ENCODE assay signal across 19 cellular contexts in genomic region chr11:68158580-68158979, GRCh38. TPM values are rescaled to one million over a fixed set of nuclear protein-coding genes. Genes with fewer than 3 reads are reported as not detected.
DNase-seq lines count a peak whose midpoint lies in the region; ATAC-seq and TF ChIP-seq lines count a peak whose summit lies in the region.
"Had no signal": no experiment of that assay in that cellular context is flagged by ENCODE, and none has a peak within 500 bp of the region (broad histone marks: within the 10 kb centered on the region; RNA-seq: fewer than 3 reads in every experiment).

No MANE protein-coding gene starts in this region.

- H2AK5ac ChIP-seq in H9 (ENCODE audit: insufficient read length, low read length), result no peak overlapping the region

- H3K4me1 Mint-ChIP-seq in H9, result peaks cover 9 to 10% of the 10 kb centered on the region in 2 experiments; a peak in 3 of 4 replicates
- H3K4me1 Mint-ChIP-seq in WTC11, result peaks cover 4% of the 10 kb centered on the region; the same call in 1 of the 2 replicates
- H3K4me1 Mint-ChIP-seq in nephron progenitor cell, result peaks cover 6% of the 10 kb centered on the region
- peaks cover 4% of the 10 kb centered on the region for H3K4me1 Mint-ChIP-seq in osteocyte (ENCODE audit: unreplicated experiment)
- H3K4me1 Mint-ChIP-seq: B cell had no signal

- no peaks in the 10 kb centered on the region for H4K20me1 ChIP-seq in H9 (ENCODE audit: control insufficient read depth, insufficient read depth, insufficient read length)

- H3T11ph ChIP-seq in H9 (ENCODE audit: low read length), result no peak overlapping the region

- ATAC-seq in WTC11 (no peak), esophagus mucosa (no peak)
- ATAC-seq: CD8-positive, alpha-beta T cell; GM12878 had no signal

- H3K23ac ChIP-seq in H9 (ENCODE audit: insufficient read length, low read depth, low read length), result no peak overlapping the region

- H4K8ac ChIP-seq in H9 (replicated peaks; ENCODE audit: insufficient read length, low read depth, low read length), result no peak overlapping the region

- no peak overlapping the region for H3K56ac ChIP-seq in H9 (ENCODE audit: insufficient read length, low read depth, low read length)

- peak overlapping the region in 2 of 3 experiments; percentile 21 to 75; a peak in 3 of 7 replicates for H3K27ac Mint-ChIP-seq in H9
- H3K27ac Mint-ChIP-seq in WTC11, result peak overlapping the region; percentile 30; the same call in 1 of the 2 replicates
- peak overlapping the region; percentile 71 for H3K27ac Mint-ChIP-seq in nephron progenitor cell
- H3K27ac Mint-ChIP-seq in osteocyte (ENCODE audit: unreplicated experiment), result no peak overlapping the region
- H3K27ac Mint-ChIP-seq: B cell; CD8-positive, alpha-beta T cell had no signal

- POLR2A ChIA-PET in WTC11 (lab: Charles Lee), result no interaction called here

- DNase-seq in H9 (no peak), WTC11 (ENCODE audit: low spot score) (no peak), nephron progenitor cell (no peak), osteocyte (ENCODE audit: extremely low spot score, unreplicated experiment) (peak; percentile 23), OCI-M2 (lab: John Stamatoyannopoulos, UW; ENCODE audit: unreplicated experiment) (no peak)
- no peak for DNase-seq in activated T-cell treated with anti-CD3 and anti-CD28 coated beads, Interleukin-2, amount 50 U/mL, for 48 hours
- DNase-seq in activated CD8-positive, alpha-beta memory T cell treated with anti-CD3 and anti-CD28 coated beads, Interleukin-2, amount 50 U/mL, for 48 hours, result no peak
- DNase-seq: CD8-positive, alpha-beta T cell; COR-L47; DMS 273 treated with DMSO at 0.1 percent for 48 hours; DMS53; DND-41; EL; HCEC 1CT; IMR-90 had no signal

- no peak overlapping the region for H2BK20ac ChIP-seq in H9 (ENCODE audit: low read depth, low read length, poor library complexity, severe bottlenecking)

- no peaks in the 10 kb centered on the region for H3K9me3 ChIP-seq in H9 (ENCODE audit: control insufficient read depth, low read depth, low read length)
- H3K9me3 ChIP-seq: BLaER1 treated with 17β-estradiol and CSF1 and Interleukin-3, amounts not matched to agents 10 nM and 100 nM had no signal

- H2AFZ ChIP-seq in H9 (ENCODE audit: low read length), result no peak overlapping the region

- no peak overlapping the region for H3K4me2 ChIP-seq in H9 (ENCODE audit: insufficient read depth, insufficient read length, low read length)
- H3K4me2 ChIP-seq: BLaER1 treated with 17β-estradiol and CSF1 and Interleukin-3, amounts not matched to agents 10 nM and 100 nM had no signal

- CTCF ChIA-PET in WTC11 (lab: Charles Lee), result interaction anchor here (0.8 to 1.0 kb wide), 2 partner anchors 31 to 50 kb away, joined by 3 read pairs; no protein-coding TSS in a partner anchor

- H3K4me1 ChIP-seq in H9 (ENCODE audit: insufficient read depth, low read length), result no peaks in the 10 kb centered on the region
- H3K4me1 ChIP-seq: BLaER1 treated with 17β-estradiol and CSF1 and Interleukin-3, amounts not matched to agents 10 nM and 100 nM had no signal

- H2BK12ac ChIP-seq in H9 (ENCODE audit: insufficient read length, low read depth, low read length), result no peak overlapping the region

- H3K27me3 ChIP-seq in H9 (ENCODE audit: insufficient read depth, low read length), result no peaks in the 10 kb centered on the region
- H3K27me3 ChIP-seq: BLaER1 treated with 17β-estradiol and CSF1 and Interleukin-3, amounts not matched to agents 10 nM and 100 nM had no signal

- H3K36me3 Mint-ChIP-seq in H9 (ENCODE audit: insufficient read depth in 1 of 3, low read depth in 3 of 3), result peaks cover 5 to 13% (median 10%) of the 10 kb centered on the region in 3 experiments; a peak in 6 of 7 replicates
- peaks cover 11% of the 10 kb centered on the region for H3K36me3 Mint-ChIP-seq in WTC11
- H3K36me3 Mint-ChIP-seq in nephron progenitor cell (ENCODE audit: low read depth), result peaks cover 63% of the 10 kb centered on the region
- H3K36me3 Mint-ChIP-seq in osteocyte (ENCODE audit: unreplicated experiment), result peaks cover 59% of the 10 kb centered on the region

- no peaks in the 10 kb centered on the region for H3K79me1 ChIP-seq in H9 (ENCODE audit: insufficient read depth, low read depth, low read length, poor library complexity, severe bottlenecking)

- no peak overlapping the region for H3K27ac ChIP-seq in H9 (ENCODE audit: insufficient read length, low read depth, low read length)
- H3K27ac ChIP-seq: BLaER1 treated with 17β-estradiol and CSF1 and Interleukin-3, amounts not matched to agents 10 nM and 100 nM had no signal

- no peaks in the 10 kb centered on the region for H3K79me2 ChIP-seq in H9 (ENCODE audit: insufficient read depth, low read length)

- TF ChIP-seq CTCF in H9 (conservative IDR thresholded peaks at IDR 0.05) (no peak), WTC11 (IDR thresholded peaks at IDR 0.05) (no peak), nephron progenitor cell (IDR thresholded peaks at IDR 0.05) (no peak), osteocyte (IDR thresholded peaks at IDR 0.05) (no peak)

- no peak overlapping the region for H2BK5ac ChIP-seq in H9 (ENCODE audit: insufficient read length, low read length)

- no peak overlapping the region for H4K91ac ChIP-seq in H9 (ENCODE audit: insufficient read length, low read depth, low read length)

- no peak overlapping the region for H2BK120ac ChIP-seq in H9 (ENCODE audit: low read depth, low read length, poor library complexity, severe bottlenecking)

- H3K27me3 Mint-ChIP-seq in H9 (ENCODE audit: low read depth) (no peaks in the 10 kb centered on the region), WTC11 (ENCODE audit: low read depth) (no peaks in the 10 kb centered on the region), nephron progenitor cell (ENCODE audit: low read depth, poor library complexity) (peaks cover 4% of the 10 kb centered on the region), osteocyte (ENCODE audit: unreplicated experiment) (no peaks in the 10 kb centered on the region)
- H3K27me3 Mint-ChIP-seq: B cell had no signal

- H3K9ac ChIP-seq in H9 (ENCODE audit: extremely low read depth, insufficient read length, low read length), result no peak overlapping the region
- H3K9ac ChIP-seq: BLaER1 treated with 17β-estradiol and CSF1 and Interleukin-3, amounts not matched to agents 10 nM and 100 nM had no signal

- no peaks in the 10 kb centered on the region for H3K23me2 ChIP-seq in H9 (ENCODE audit: insufficient read length, low read depth, low read length, poor library complexity, severe bottlenecking)

- no peak overlapping the region for H3K4me3 Mint-ChIP-seq in H9
- H3K4me3 Mint-ChIP-seq in WTC11, result no peak overlapping the region
- H3K4me3 Mint-ChIP-seq in nephron progenitor cell, result no peak overlapping the region
- no peak overlapping the region for H3K4me3 Mint-ChIP-seq in osteocyte (ENCODE audit: unreplicated experiment)
- H3K4me3 Mint-ChIP-seq: B cell; CD8-positive, alpha-beta T cell had no signal

- no peak overlapping the region for H2BK15ac ChIP-seq in H9 (ENCODE audit: low read depth, low read length)

- no peak overlapping the region for H3K18ac ChIP-seq in H9 (ENCODE audit: insufficient read length, low read depth, low read length)

- no peak overlapping the region for H3K4ac ChIP-seq in H9 (ENCODE audit: low read depth, low read length)

- WGBS in H9 (ENCODE audit: extremely low coverage, insufficient read length, low lambda C conversion rate), result no CpG with 5 or more reads among the region's 14 CpGs

- H3K14ac ChIP-seq in H9 (ENCODE audit: insufficient read depth, low read length), result no peak overlapping the region

- H3K9me3 Mint-ChIP-seq in H9 (no peaks in the 10 kb centered on the region), WTC11 (no peaks in the 10 kb centered on the region), nephron progenitor cell (no peaks in the 10 kb centered on the region), osteocyte (ENCODE audit: unreplicated experiment) (no peaks in the 10 kb centered on the region)
- H3K9me3 Mint-ChIP-seq: CD8-positive, alpha-beta T cell had no signal

- no peak overlapping the region for H4K5ac ChIP-seq in H9 (ENCODE audit: insufficient read length, low read depth, low read length)

TF ChIP-seq in WTC11, 78 proteins besides CTCF, POLR2A, EP300 and RAD21 (continues in another document):
- TF ChIP-seq NR2C2 (CRISPR knock-in tag; IDR thresholded peaks at IDR 0.05), result no peak
- TF ChIP-seq ZBTB21 (CRISPR knock-in tag; IDR thresholded peaks at IDR 0.05; ENCODE audit: borderline replicate concordance), result no peak
- no peak for TF ChIP-seq ERG (CRISPR knock-in tag; IDR thresholded peaks at IDR 0.05)

RNA-seq across cellular contexts. Expression of gene CHKA, which starts 37.4 kb away (rescaled TPM):
- total RNA-seq in H9 (2021) (63.0 and 64.2 TPM in 2 replicates), WTC11 (2021) (62.6 to 76.1 TPM (median 64.0 TPM) in 3 replicates), osteocyte (38.0 and 39.3 TPM in 2 replicates), esophagus mucosa (2.3 TPM)

RNA-seq across cellular contexts. Expression of gene KMT5B, which starts 54.5 kb away (rescaled TPM):
- total RNA-seq in H9 (2021), result 61.2 and 61.6 TPM in 2 replicates
- 39.3 to 43.8 TPM (median 39.8 TPM) in 3 replicates for total RNA-seq in WTC11 (2021)
- 59.4 and 59.8 TPM in 2 replicates for total RNA-seq in osteocyte
- total RNA-seq in esophagus mucosa, result 23.7 TPM

Comparison
In these comparisons a context has a peak if more than half of its experiments do, and no peak if none do; other contexts are left out.
1. RNA of gene CHKA, which starts 37.4 kb away (total RNA-seq): 62.6 to 76.1 TPM in WTC11, 63.0 to 64.2 TPM in H9 and 38.0 to 39.3 TPM in osteocyte; 2.3 TPM in esophagus mucosa (single experiment); every median in the first group is over 10 times any median in the second.